Comparison of ENCODE assay signal across 1 cellular context in the genomic region with DNA sequence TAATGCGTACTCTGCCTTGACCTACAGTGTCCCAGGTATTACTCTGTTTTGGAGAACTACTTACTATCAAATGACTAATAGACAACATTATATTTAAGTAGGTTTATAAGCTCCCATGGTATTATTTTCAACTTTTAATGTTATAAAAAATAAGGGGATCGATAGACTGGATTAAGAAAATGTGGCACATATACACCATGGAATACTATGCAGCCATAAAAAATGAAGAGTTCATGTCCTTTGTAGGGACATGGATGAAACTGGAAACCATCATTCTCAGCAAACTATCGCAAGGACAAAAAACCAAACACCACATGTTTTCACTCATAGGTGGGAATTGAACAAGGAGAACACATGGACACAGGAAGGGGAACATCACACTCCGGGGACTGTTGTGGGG. TPM values are rescaled to one million over a fixed set of nuclear protein-coding genes. Genes with fewer than 3 reads are reported as not detected.
"Had no signal": no experiment of that assay in that cellular context is flagged by ENCODE, and none has a peak within 500 bp of the region (broad histone marks: within the 10 kb centered on the region; RNA-seq: fewer than 3 reads in every experiment).

No MANE protein-coding gene starts in this region.

RNA-seq across cellular contexts. Expression of gene RHCE, which starts 40.2 kb away (rescaled TPM):
- total RNA-seq: NCI-H460 had no signal
